In genomic region chr10:112739219-112739969, GRCh38 we compare ENCODE assay signal across 1 cellular context.
TF ChIP-seq lines count a peak whose summit lies in the region.

No MANE protein-coding gene starts in this region.

TF ChIP-seq in HepG2, 621 proteins besides CTCF, POLR2A, EP300 and RAD21 (continued from another document and continues in another):
- TF ChIP-seq ZXDC (CRISPR knock-in tag; IDR thresholded peaks at IDR 0.05) (no peak), ZNF7 (CRISPR knock-in tag; IDR thresholded peaks at IDR 0.05) (no peak), ELK4 (CRISPR knock-in tag; IDR thresholded peaks at IDR 0.05; ENCODE audit: borderline replicate concordance) (no peak), ZNF276 (CRISPR knock-in tag; IDR thresholded peaks at IDR 0.05; ENCODE audit: low read depth) (no peak), ZNF629 (CRISPR knock-in tag; conservative IDR thresholded peaks at IDR 0.05) (no peak), TAF15 (IDR thresholded peaks at IDR 0.05; ENCODE audit: low read depth, low read length, poor library complexity, severe bottlenecking) (no peak), ZNF143 (CRISPR knock-in tag; IDR thresholded peaks at IDR 0.05) (no peak), ZMYM4 (CRISPR knock-in tag; IDR thresholded peaks at IDR 0.05) (peak; percentile 80), ZNF136 (CRISPR knock-in tag; IDR thresholded peaks at IDR 0.05; ENCODE audit: low read depth) (no peak), SATB2 (CRISPR knock-in tag; IDR thresholded peaks at IDR 0.05) (no peak), THAP11 (CRISPR knock-in tag; IDR thresholded peaks at IDR 0.05) (peak; percentile 53), ZNF740 (CRISPR knock-in tag; IDR thresholded peaks at IDR 0.05) (no peak), YEATS4 (CRISPR knock-in tag; IDR thresholded peaks at IDR 0.05; ENCODE audit: borderline replicate concordance) (peak; percentile 73; the same call in 1 of the 2 replicates), IKZF1 (IDR thresholded peaks at IDR 0.05) (no peak), FOXJ3 (CRISPR knock-in tag; IDR thresholded peaks at IDR 0.05; ENCODE audit: borderline replicate concordance) (peak; percentile 98), HIC2 (CRISPR knock-in tag; IDR thresholded peaks at IDR 0.05; ENCODE audit: low read depth) (peak; percentile 53; the same call in 1 of the 2 replicates), TEAD3 (CRISPR knock-in tag; optimal IDR thresholded peaks at IDR 0.05; ENCODE audit: borderline replicate concordance) (peak; percentile 95), SIN3B (IDR thresholded peaks at IDR 0.05; ENCODE audit: low read length) (no peak), RFXAP (CRISPR knock-in tag; IDR thresholded peaks at IDR 0.05; ENCODE audit: borderline replicate concordance) (peak; percentile 96), CBX5 (CRISPR knock-in tag; IDR thresholded peaks at IDR 0.05; ENCODE audit: borderline replicate concordance) (peak; percentile 36; the same call in 1 of the 2 replicates), ZNF382 (CRISPR knock-in tag; IDR thresholded peaks at IDR 0.05; ENCODE audit: borderline replicate concordance) (no peak), EED (CRISPR knock-in tag; IDR thresholded peaks at IDR 0.05) (no peak), NR1H2 (CRISPR knock-in tag; IDR thresholded peaks at IDR 0.05; ENCODE audit: borderline replicate concordance, low read depth) (no peak), MXI1 (IDR thresholded peaks at IDR 0.05; ENCODE audit: borderline replicate concordance, low read depth, low read length) (peak; percentile 55; the same call in 1 of the 3 replicates), ZNF850 (CRISPR knock-in tag; conservative IDR thresholded peaks at IDR 0.05) (no peak), NCOA5 (CRISPR knock-in tag; IDR thresholded peaks at IDR 0.05) (no peak), MZF1 (CRISPR knock-in tag; IDR thresholded peaks at IDR 0.05; ENCODE audit: borderline replicate concordance) (no peak), NFKB2 (CRISPR knock-in tag; IDR thresholded peaks at IDR 0.05; ENCODE audit: borderline replicate concordance) (no peak), MNT (IDR thresholded peaks at IDR 0.05) (no peak), XRCC5 (optimal IDR thresholded peaks at IDR 0.05; ENCODE audit: low read length) (no peak), ZNF362 (CRISPR knock-in tag; IDR thresholded peaks at IDR 0.05; ENCODE audit: borderline replicate concordance) (no peak), SALL2 (CRISPR knock-in tag; IDR thresholded peaks at IDR 0.05) (no peak), TGIF2 (CRISPR knock-in tag; IDR thresholded peaks at IDR 0.05) (no peak; the same call in 1 of the 2 replicates), SYNCRIP (IDR thresholded peaks at IDR 0.05; ENCODE audit: insufficient read depth, low read depth, low read length) (no peak), PRPF4 (IDR thresholded peaks at IDR 0.05; ENCODE audit: low read depth, low read length, poor library complexity, severe bottlenecking) (no peak), ZSCAN20 (CRISPR knock-in tag; IDR thresholded peaks at IDR 0.05; ENCODE audit: borderline replicate concordance) (no peak), MEIS2 (CRISPR knock-in tag; IDR thresholded peaks at IDR 0.05) (peak; percentile 80; the same call in 1 of the 2 replicates), EEA1 (CRISPR knock-in tag; IDR thresholded peaks at IDR 0.05; ENCODE audit: borderline replicate concordance) (no peak), ZNF839 (CRISPR knock-in tag; IDR thresholded peaks at IDR 0.05; ENCODE audit: borderline replicate concordance) (no peak), ZNF317 (CRISPR knock-in tag; IDR thresholded peaks at IDR 0.05) (peak; percentile 63; the same call in 1 of the 2 replicates), SKI (IDR thresholded peaks at IDR 0.05; ENCODE audit: partially characterized antibody) (peak; percentile 53), SOX13 (IDR thresholded peaks at IDR 0.05) (peak; percentile 91), SOX13 (CRISPR knock-in tag; conservative IDR thresholded peaks at IDR 0.05 in 1 of 2, IDR thresholded peaks at IDR 0.05 in 1 of 2) (peak in 1 of 2 experiments; percentile 97; a peak in 2 of 4 replicates), PPARG (CRISPR knock-in tag; conservative IDR thresholded peaks at IDR 0.05) (peak; percentile 89), AFF4 (CRISPR knock-in tag; IDR thresholded peaks at IDR 0.05) (no peak), ZSCAN25 (CRISPR knock-in tag; IDR thresholded peaks at IDR 0.05) (no peak; the same call in 1 of the 2 replicates), ZGPAT (CRISPR knock-in tag; IDR thresholded peaks at IDR 0.05) (peak; percentile 92), NPAS2 (CRISPR knock-in tag; IDR thresholded peaks at IDR 0.05; ENCODE audit: borderline replicate concordance) (no peak), SP4 (CRISPR knock-in tag; IDR thresholded peaks at IDR 0.05) (no peak), ZNF263 (CRISPR knock-in tag; IDR thresholded peaks at IDR 0.05) (no peak), THRA (CRISPR knock-in tag; IDR thresholded peaks at IDR 0.05; ENCODE audit: borderline replicate concordance) (peak; percentile 87), HIVEP1 (CRISPR knock-in tag; IDR thresholded peaks at IDR 0.05) (no peak), PLRG1 (conservative IDR thresholded peaks at IDR 0.05) (no peak)
